In genomic region chr7:158474488-158474887, GRCh38 we compare ENCODE assay signal across 19 cellular contexts.
DNase-seq lines count a peak whose midpoint lies in the region; TF ChIP-seq lines count a peak whose summit lies in the region.
"Had no signal": no experiment of that assay in that cellular context is flagged by ENCODE, and none has a peak within 500 bp of the region (broad histone marks: within the 10 kb centered on the region; RNA-seq: fewer than 3 reads in every experiment).

No MANE protein-coding gene starts in this region.

- no peaks in the 10 kb centered on the region for H3K36me3 ChIP-seq in neural cell (ENCODE audit: insufficient read depth, low read length)
- H3K36me3 ChIP-seq in thyroid gland, result no peaks in the 10 kb centered on the region
- no peaks in the 10 kb centered on the region for H3K36me3 ChIP-seq in breast epithelium
- H3K36me3 ChIP-seq: BLaER1 treated with 17β-estradiol and CSF1 and Interleukin-3, amounts not matched to agents 10 nM and 100 nM had no signal

- TF ChIP-seq EP300 in neural cell (conservative IDR thresholded peaks at IDR 0.05; ENCODE audit: poor library complexity, severe bottlenecking), result no peak

- H3K9me3 Mint-ChIP-seq in glutamatergic neuron (ENCODE audit: unreplicated experiment), result peaks cover 9% of the 10 kb centered on the region
- H3K9me3 Mint-ChIP-seq: CD4-positive, alpha-beta T cell; CD8-positive, alpha-beta T cell had no signal

- peak overlapping the region; percentile 74 for H3K4me2 ChIP-seq in neural cell (ENCODE audit: low read length)
- H3K4me2 ChIP-seq: A549 had no signal

- no peaks in the 10 kb centered on the region for H3K36me3 Mint-ChIP-seq in glutamatergic neuron (ENCODE audit: unreplicated experiment)
- H3K36me3 Mint-ChIP-seq: CD8-positive, alpha-beta T cell had no signal

- H4K20me1 ChIP-seq in neural cell (ENCODE audit: insufficient read depth), result no peaks in the 10 kb centered on the region

- H3K27me3 ChIP-seq in neural cell (ENCODE audit: insufficient read depth, low read depth, low read length) (no peaks in the 10 kb centered on the region), thyroid gland (no peaks in the 10 kb centered on the region), breast epithelium (peaks cover 0 to 9% of the 10 kb centered on the region in 2 donors)
- H3K27me3 ChIP-seq: BLaER1 treated with 17β-estradiol and CSF1 and Interleukin-3, amounts not matched to agents 10 nM and 100 nM had no signal

- H3K9me2 ChIP-seq in neural cell (ENCODE audit: insufficient read depth, low read length), result no peaks in the 10 kb centered on the region

- H3F3A ChIP-seq in neural cell (ENCODE audit: insufficient read depth, low read length, poor library complexity, severe bottlenecking), result no peaks in the 10 kb centered on the region

- intact Hi-C loops in posterior vena cava (cut with DNase I) (no loop called here), thyroid gland (cut with DNase I) (no loop called here), breast epithelium (cut with DNase I; ENCODE audit: low total_unique reads) (no loop called here)

- H3K27me3 Mint-ChIP-seq in glutamatergic neuron (ENCODE audit: unreplicated experiment), result peaks cover 14% of the 10 kb centered on the region

- no peak overlapping the region for H2AFZ ChIP-seq in neural cell (ENCODE audit: low read depth, low read length)

- H3K79me2 ChIP-seq in neural cell (replicated peaks; ENCODE audit: insufficient read depth, low read length), result no peaks in the 10 kb centered on the region

- peaks cover 36% of the 10 kb centered on the region for H3K4me1 Mint-ChIP-seq in glutamatergic neuron (ENCODE audit: low read depth, unreplicated experiment)
- H3K4me1 Mint-ChIP-seq: B cell had no signal

- no peak for TF ChIP-seq CTCF in glutamatergic neuron (IDR thresholded peaks at IDR 0.05; ENCODE audit: partially characterized antibody, unreplicated experiment)
- no peak for TF ChIP-seq CTCF in neural cell (IDR thresholded peaks at IDR 0.05; ENCODE audit: poor library complexity, severe bottlenecking)
- no peak for TF ChIP-seq CTCF in thyroid gland (IDR thresholded peaks at IDR 0.05)
- no peak for TF ChIP-seq CTCF in breast epithelium (IDR thresholded peaks at IDR 0.05)

- no peak overlapping the region for H3K4me3 Mint-ChIP-seq in glutamatergic neuron (ENCODE audit: unreplicated experiment)
- H3K4me3 Mint-ChIP-seq: B cell; CD4-positive, alpha-beta T cell; CD8-positive, alpha-beta T cell had no signal

- peak overlapping the region; percentile 33 for H3K27ac Mint-ChIP-seq in glutamatergic neuron (ENCODE audit: unreplicated experiment)
- H3K27ac Mint-ChIP-seq: B cell; CD4-positive, alpha-beta T cell; CD8-positive, alpha-beta T cell had no signal

- H3K9me3 ChIP-seq in neural cell (ENCODE audit: low read length), result no peaks in the 10 kb centered on the region
- H3K9me3 ChIP-seq in thyroid gland, result no peaks in the 10 kb centered on the region
- H3K9me3 ChIP-seq in breast epithelium, result no peaks in the 10 kb centered on the region
- H3K9me3 ChIP-seq: A549, Caco-2 had no signal

- DNase-seq in caudate nucleus (lab: John Stamatoyannopoulos, UW) (no peak), glutamatergic neuron (no peak), posterior vena cava (ENCODE audit: low spot score) (peak; percentile 72), thyroid gland (no peak), breast epithelium (ENCODE audit: low spot score in 2 of 2) (no peak), dedifferentiated amniotic fluid mesenchymal stem cell (ENCODE audit: extremely low spot score) (no peak)
- DNase-seq: AML-193; Caco-2; Calu3; CD4-positive, alpha-beta T cell; CD8-positive, alpha-beta T cell; DMS79 treated with DMSO at 0.1 percent for 48 hours; GF-D8 had no signal

- H3K4me3 ChIP-seq in neural cell (ENCODE audit: low read length), result no peak overlapping the region
- no peak overlapping the region for H3K4me3 ChIP-seq in thyroid gland (replicated peaks in 1 of 3)
- no peak overlapping the region for H3K4me3 ChIP-seq in breast epithelium
- H3K4me3 ChIP-seq: A549; BLaER1 treated with 17β-estradiol and CSF1 and Interleukin-3, amounts not matched to agents 10 nM and 100 nM had no signal

- no peak overlapping the region for H3K9ac ChIP-seq in neural cell (ENCODE audit: low read length)
- H3K9ac ChIP-seq: BLaER1 treated with 17β-estradiol and CSF1 and Interleukin-3, amounts not matched to agents 10 nM and 100 nM had no signal

- H3K4me1 ChIP-seq in thyroid gland (no peaks in the 10 kb centered on the region), breast epithelium (no peaks in the 10 kb centered on the region)
- H3K4me1 ChIP-seq: A549, Caco-2 had no signal

- H3K27ac ChIP-seq in caudate nucleus (ENCODE audit: low read depth, low read length) (peak overlapping the region; percentile 16), neural cell (ENCODE audit: low read length) (peak overlapping the region; percentile 81), thyroid gland (no peak overlapping the region), breast epithelium (no peak overlapping the region)
- H3K27ac ChIP-seq: 22Rv1; A549; BLaER1 treated with 17β-estradiol and CSF1 and Interleukin-3, amounts not matched to agents 10 nM and 100 nM; C4-2B had no signal

- 84 to 96% methylated on average over 16 of the region's 16 CpGs for WGBS in thyroid gland, 2 donors

- no peak for TF ChIP-seq RAD21 in neural cell (conservative IDR thresholded peaks at IDR 0.05)

- TF ChIP-seq POLR2A in thyroid gland (IDR thresholded peaks at IDR 0.05), result no peak
- no peak for TF ChIP-seq POLR2A in breast epithelium (IDR thresholded peaks at IDR 0.05)

TF ChIP-seq in neural cell, 6 proteins besides CTCF, POLR2A, EP300 and RAD21:
- TF ChIP-seq EZH2 (IDR thresholded peaks at IDR 0.05; ENCODE audit: borderline replicate concordance, insufficient read depth, low read length, poor library complexity, severe bottlenecking) (no peak), SMC3 (conservative IDR thresholded peaks at IDR 0.05; ENCODE audit: poor library complexity) (no peak), MXI1 (conservative IDR thresholded peaks at IDR 0.05; ENCODE audit: poor library complexity, severe bottlenecking) (no peak), POLR2AphosphoS5 (IDR thresholded peaks at IDR 0.05) (no peak), TAF1 (IDR thresholded peaks at IDR 0.05; ENCODE audit: low read depth) (no peak)
- TF ChIP-seq, protein P1, sequence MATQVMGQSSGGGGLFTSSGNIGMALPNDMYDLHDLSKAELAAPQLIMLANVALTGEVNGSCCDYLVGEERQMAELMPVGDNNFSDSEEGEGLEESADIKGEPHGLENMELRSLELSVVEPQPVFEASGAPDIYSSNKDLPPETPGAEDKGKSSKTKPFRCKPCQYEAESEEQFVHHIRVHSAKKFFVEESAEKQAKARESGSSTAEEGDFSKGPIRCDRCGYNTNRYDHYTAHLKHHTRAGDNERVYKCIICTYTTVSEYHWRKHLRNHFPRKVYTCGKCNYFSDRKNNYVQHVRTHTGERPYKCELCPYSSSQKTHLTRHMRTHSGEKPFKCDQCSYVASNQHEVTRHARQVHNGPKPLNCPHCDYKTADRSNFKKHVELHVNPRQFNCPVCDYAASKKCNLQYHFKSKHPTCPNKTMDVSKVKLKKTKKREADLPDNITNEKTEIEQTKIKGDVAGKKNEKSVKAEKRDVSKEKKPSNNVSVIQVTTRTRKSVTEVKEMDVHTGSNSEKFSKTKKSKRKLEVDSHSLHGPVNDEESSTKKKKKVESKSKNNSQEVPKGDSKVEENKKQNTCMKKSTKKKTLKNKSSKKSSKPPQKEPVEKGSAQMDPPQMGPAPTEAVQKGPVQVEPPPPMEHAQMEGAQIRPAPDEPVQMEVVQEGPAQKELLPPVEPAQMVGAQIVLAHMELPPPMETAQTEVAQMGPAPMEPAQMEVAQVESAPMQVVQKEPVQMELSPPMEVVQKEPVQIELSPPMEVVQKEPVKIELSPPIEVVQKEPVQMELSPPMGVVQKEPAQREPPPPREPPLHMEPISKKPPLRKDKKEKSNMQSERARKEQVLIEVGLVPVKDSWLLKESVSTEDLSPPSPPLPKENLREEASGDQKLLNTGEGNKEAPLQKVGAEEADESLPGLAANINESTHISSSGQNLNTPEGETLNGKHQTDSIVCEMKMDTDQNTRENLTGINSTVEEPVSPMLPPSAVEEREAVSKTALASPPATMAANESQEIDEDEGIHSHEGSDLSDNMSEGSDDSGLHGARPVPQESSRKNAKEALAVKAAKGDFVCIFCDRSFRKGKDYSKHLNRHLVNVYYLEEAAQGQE (IDR thresholded peaks at IDR 0.05; ENCODE audit: borderline replicate concordance), result no peak

Comparison
In these comparisons a context has a peak if more than half of its experiments do, and no peak if none do; other contexts are left out.
1. H3K27ac ChIP-seq: peak in caudate nucleus (single experiment) and neural cell (single experiment); none in thyroid gland (0 of 3) and breast epithelium (0 of 2).